ENCODE assay signal across 12 cellular contexts in the genomic region with DNA sequence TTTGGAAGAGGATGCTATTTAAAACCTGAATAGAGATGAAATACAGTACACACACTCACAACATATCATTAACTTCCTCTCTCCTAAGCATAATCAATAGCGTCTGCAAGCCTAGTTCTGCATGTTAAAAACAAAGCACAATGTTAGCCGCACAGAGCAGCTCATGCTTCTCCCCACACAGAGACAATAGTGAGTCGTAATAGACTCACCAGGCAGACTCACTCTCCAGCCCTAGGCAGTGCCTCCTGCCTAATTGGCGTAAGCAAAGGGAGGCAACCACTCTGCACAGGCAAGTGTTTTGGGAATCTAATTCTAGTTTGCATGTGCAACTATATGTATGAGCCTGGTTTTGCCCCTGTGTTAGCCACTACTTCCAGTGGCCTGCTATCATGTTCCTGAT. TPM values are rescaled to one million over a fixed set of nuclear protein-coding genes. Genes with fewer than 3 reads are reported as not detected.
DNase-seq lines count a peak whose midpoint lies in the region; ATAC-seq, FAIRE-seq and TF ChIP-seq lines count a peak whose summit lies in the region.
"Had no signal": no experiment of that assay in that cellular context is flagged by ENCODE, and none has a peak within 500 bp of the region (broad histone marks: within the 10 kb centered on the region; RNA-seq: fewer than 3 reads in every experiment).

No MANE protein-coding gene starts in this region.

- BruUV-seq in endothelial cell of umbilical vein (replicated peaks; lab: Mats Ljungman, UMichigan), result no TSS peak

- no peaks in the 10 kb centered on the region for H4K20me1 ChIP-seq in GM23338 (replicated peaks; ENCODE audit: insufficient read depth)
- no peaks in the 10 kb centered on the region for H4K20me1 ChIP-seq in endothelial cell of umbilical vein (replicated peaks; ENCODE audit: control insufficient read depth, extremely low read depth, insufficient read depth, low read length)

- CTCF ChIA-PET in endothelial cell of umbilical vein (lab: Charles Lee), result interaction anchor here (1.0 to 1.4 kb wide), 2 partner anchors 11 to 24 kb away, joined by 3 read pairs; no protein-coding TSS in a partner anchor

- H3F3A ChIP-seq in GM23338 (replicated peaks; ENCODE audit: low read depth), result no peaks in the 10 kb centered on the region

- H3K36me3 ChIP-seq in GM23338 (ENCODE audit: insufficient read depth) (no peaks in the 10 kb centered on the region), endothelial cell of umbilical vein (ENCODE audit: control insufficient read depth in 2 of 2, extremely low read depth in 1 of 2, insufficient read depth in 2 of 2, low read length in 2 of 2) (no peaks in the 10 kb centered on the region)
- H3K36me3 ChIP-seq: adrenal gland had no signal

- H3K9ac ChIP-seq in endothelial cell of umbilical vein (replicated peaks; ENCODE audit: extremely low read depth, insufficient read depth, low read length), result no peak overlapping the region

- no peaks in the 10 kb centered on the region for H3K9me2 ChIP-seq in GM23338 (ENCODE audit: insufficient read depth)

- H3K4me3 ChIP-seq in GM23338, result no peak overlapping the region
- no peak overlapping the region for H3K4me3 ChIP-seq in endothelial cell of umbilical vein (replicated peaks in 1 of 3; ENCODE audit: insufficient read depth in 1 of 3, low read depth in 1 of 3, low read length in 3 of 3)
- H3K4me3 ChIP-seq: adrenal gland had no signal

- H3K27me3 ChIP-seq in GM23338 (ENCODE audit: insufficient read depth) (no peaks in the 10 kb centered on the region), endothelial cell of umbilical vein (ENCODE audit: control insufficient read depth in 2 of 2, insufficient read depth in 2 of 2, low read length in 2 of 2) (peaks cover 0 to 2% of the 10 kb centered on the region in 2 experiments)
- H3K27me3 ChIP-seq: adrenal gland had no signal

- peaks cover 2% of the 10 kb centered on the region for H3K27me3 Mint-ChIP-seq in GM23338 (ENCODE audit: insufficient read depth, low read depth, poor library complexity)

- no peaks in the 10 kb centered on the region for H3K9me1 ChIP-seq in endothelial cell of umbilical vein (replicated peaks; ENCODE audit: control insufficient read depth, extremely low read depth, insufficient read depth, low read length)

- ATAC-seq in GM23338 (peak; percentile 59; the same call in 2 of the 3 replicates), GM21447 (IDR thresholded peaks at IDR 0.05; ENCODE audit: unreplicated experiment) (no peak), left lobe of liver (no peak)

- H3K27ac ChIP-seq in GM23338 (ENCODE audit: low read depth), result no peak overlapping the region
- H3K27ac ChIP-seq in endothelial cell of umbilical vein (ENCODE audit: insufficient read depth, low read depth, low read length), result no peak overlapping the region
- H3K27ac ChIP-seq: adrenal gland had no signal

- no peaks in the 10 kb centered on the region for H3K9me3 ChIP-seq in endothelial cell of umbilical vein (replicated peaks; ENCODE audit: control insufficient read depth, insufficient read depth, low read length)
- H3K9me3 ChIP-seq: adrenal gland had no signal

- H2AFZ ChIP-seq in GM23338 (peak overlapping the region; percentile 15; the same call in 1 of the 2 replicates), endothelial cell of umbilical vein (ENCODE audit: low read depth, low read length) (no peak overlapping the region)

- no peak overlapping the region for H3K27ac Mint-ChIP-seq in GM23338
- H3K27ac Mint-ChIP-seq: CD4-positive, CD25-positive, alpha-beta regulatory T cell; mesothelial cell of epicardium had no signal

- TF ChIP-seq CTCF in GM23338 (conservative IDR thresholded peaks at IDR 0.05; ENCODE audit: low read depth in 2 of 2), result no peak
- TF ChIP-seq CTCF in endothelial cell of umbilical vein (IDR thresholded peaks at IDR 0.05; ENCODE audit: extremely low read depth in 1 of 2, insufficient read depth in 1 of 2, low read depth in 1 of 2, low read length in 2 of 2), result no peak

- dilution Hi-C loops in endothelial cell of umbilical vein (cut with MboI; ENCODE audit: extremely low pct_ligation_motif_present, low sequenced_read_pairs), result no loop called here

- no peaks in the 10 kb centered on the region for H3K9me3 Mint-ChIP-seq in GM23338
- H3K9me3 Mint-ChIP-seq: CD4-positive, CD25-positive, alpha-beta regulatory T cell; mesothelial cell of epicardium had no signal

- intact Hi-C loops in endothelial cell of umbilical vein (cut with micrococcal nuclease), result no loop called here

- no peaks in the 10 kb centered on the region for H3K4me1 ChIP-seq in GM23338 (ENCODE audit: insufficient read depth)
- H3K4me1 ChIP-seq in endothelial cell of umbilical vein (ENCODE audit: control insufficient read depth, extremely low read depth, insufficient read depth, low read length), result no peaks in the 10 kb centered on the region
- H3K4me1 ChIP-seq: adrenal gland had no signal

- FAIRE-seq in endothelial cell of umbilical vein (lab: Jason Lieb, UNC), result no peak

- H3K4me1 Mint-ChIP-seq in GM23338, result no peaks in the 10 kb centered on the region; the same call in 2 of the 3 replicates
- H3K4me1 Mint-ChIP-seq: CD4-positive, CD25-positive, alpha-beta regulatory T cell had no signal

- peak; percentile 47 for DNase-seq in ACHN
- no peak for DNase-seq in GM23338 (ENCODE audit: low spot score)
- peak; percentile 86 for DNase-seq in NCI-H226
- no peak for DNase-seq in endothelial cell of umbilical vein (ENCODE audit: low read depth, low spot score)
- no peak for DNase-seq in epidermal melanocyte (ENCODE audit: insufficient read length, low spot score)
- no peak for DNase-seq in left lobe of liver (ENCODE audit: low spot score)
- DNase-seq in GM19238 (ENCODE audit: insufficient read length, low spot score), result no peak
- DNase-seq: CD4-positive, CD25-positive, alpha-beta regulatory T cell; stimulated activated CD4-positive, alpha-beta T cell treated with anti-CD3 and anti-CD28 coated beads, Interleukin-12 subunit alpha, Interleukin-12 subunit beta, amount 100 ng/mL, for 4 hours had no signal

- H3K36me3 Mint-ChIP-seq in GM23338 (ENCODE audit: low read depth), result no peaks in the 10 kb centered on the region
- H3K36me3 Mint-ChIP-seq: CD4-positive, CD25-positive, alpha-beta regulatory T cell; mesothelial cell of epicardium had no signal

- POLR2A ChIA-PET in endothelial cell of umbilical vein (lab: Charles Lee), result no interaction called here

- H3K4me2 ChIP-seq in GM23338 (no peak overlapping the region), endothelial cell of umbilical vein (ENCODE audit: insufficient read depth, low read length) (no peak overlapping the region)

- no peak overlapping the region for H3K4me3 Mint-ChIP-seq in GM23338
- H3K4me3 Mint-ChIP-seq: CD4-positive, CD25-positive, alpha-beta regulatory T cell; mesothelial cell of epicardium had no signal

- TF ChIP-seq POLR2A in endothelial cell of umbilical vein (IDR thresholded peaks at IDR 0.05; ENCODE audit: low read depth, low read length), result no peak

- H3K79me2 ChIP-seq in GM23338 (replicated peaks; ENCODE audit: insufficient read depth) (no peaks in the 10 kb centered on the region), endothelial cell of umbilical vein (ENCODE audit: control insufficient read depth, insufficient read depth, low read length) (no peaks in the 10 kb centered on the region)

- in situ Hi-C loops in ACHN (cut with HindIII; ENCODE audit: low pct_ligation_motif_present, low pct_unique_long_range_greater_than_20kb, low sequenced_read_pairs), result no loop called here

TF ChIP-seq in GM23338, 12 proteins besides CTCF, POLR2A, EP300 and RAD21 (continues in another document):
- TF ChIP-seq POLR2AphosphoS5 (IDR thresholded peaks at IDR 0.05; ENCODE audit: low read depth) (no peak), ZNF114 (CRISPR knock-in tag; IDR thresholded peaks at IDR 0.05) (no peak)

TF ChIP-seq in endothelial cell of umbilical vein, 7 proteins besides CTCF, POLR2A, EP300 and RAD21:
- TF ChIP-seq JUN (IDR thresholded peaks at IDR 0.05; ENCODE audit: borderline replicate concordance, insufficient read depth, insufficient read length, low read depth) (no peak), FOS (IDR thresholded peaks at IDR 0.05; ENCODE audit: borderline replicate concordance, insufficient read depth, low read length) (peak; percentile 56)

RNA-seq across cellular contexts. Expression of a gene that starts 45.7 kb away (rescaled TPM):
- total RNA-seq in GM23338 (2014; rRNA removed; shearing (Covaris generic)), result 72.2 and 82.4 TPM in 2 replicates
- polyA plus RNA-seq in GM23338 (2016; fragmentation: Nextera tagmentation; extraction: Ambion mirVana) (53.3 and 59.3 TPM in 2 replicates), endothelial cell of umbilical vein (19.9 and 21.8 TPM in 2 replicates)
- total RNA-seq in endothelial cell of umbilical vein (81.3 and 89.5 TPM in 2 replicates), left lobe of liver (26.4 TPM)
- 23.4 and 24.0 TPM in 2 replicates for polyA plus RNA-seq in endothelial cell of umbilical vein (2011; cell fraction: cytosol; rRNA removed)
- polyA plus RNA-seq in endothelial cell of umbilical vein (2011; cell fraction: nucleus; rRNA removed), result 77.1 and 78.2 TPM in 2 replicates
- 25.7 and 28.8 TPM in 2 replicates for polyA plus RNA-seq in endothelial cell of umbilical vein (2012)
- polyA minus RNA-seq in endothelial cell of umbilical vein, result 154 and 179 TPM in 2 replicates
- polyA minus RNA-seq in endothelial cell of umbilical vein (2011; cell fraction: cytosol; rRNA and poly(A)+ RNA removed), result 26.9 TPM
- polyA minus RNA-seq in endothelial cell of umbilical vein (2011; cell fraction: nucleus; rRNA and poly(A)+ RNA removed), result 366 and 441 TPM in 2 replicates

Comparison
In these comparisons a context has a peak if more than half of its experiments do, and no peak if none do; other contexts are left out.
1. DNase-seq: peak in ACHN (single experiment) and NCI-H226 (single experiment); none in GM23338 (single experiment), endothelial cell of umbilical vein (single experiment), epidermal melanocyte (single experiment), left lobe of liver (single experiment) and GM19238 (single experiment).